Comparison of ENCODE assay signal across 12 cellular contexts in the genomic region with DNA sequence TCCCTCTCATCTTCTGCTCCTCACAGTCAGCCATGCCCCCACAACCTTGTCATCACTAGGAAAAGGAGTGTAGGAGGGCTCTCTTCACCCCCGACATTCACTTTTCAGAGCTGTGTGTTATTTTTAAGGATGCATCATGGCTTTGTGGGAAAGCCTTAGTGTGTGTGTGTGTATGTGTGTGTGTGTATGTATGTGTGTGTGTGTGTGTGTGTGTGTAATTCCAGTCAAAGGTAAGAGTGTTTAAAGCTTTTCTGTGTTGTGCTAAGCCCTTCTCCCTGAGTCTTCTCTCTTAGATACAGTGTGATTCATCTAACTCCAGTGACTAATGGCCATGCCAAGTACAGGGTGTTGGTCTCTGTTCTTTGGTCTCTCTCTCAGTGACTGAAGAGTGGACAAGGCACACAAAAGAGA.
A peak's percentile ranks its signal among the peaks of the same experiment; 100 is the strongest.
DNase-seq lines count a peak whose midpoint lies in the region; ATAC-seq and TF ChIP-seq lines count a peak whose summit lies in the region.
"Had no signal": no experiment of that assay in that cellular context is flagged by ENCODE, and none has a peak within 500 bp of the region (broad histone marks: within the 10 kb centered on the region; RNA-seq: fewer than 3 reads in every experiment).

No MANE protein-coding gene starts in this region.

- H3K9me3 Mint-ChIP-seq in activated CD8-positive, alpha-beta T cell treated with anti-CD3 and anti-CD28 coated beads for 36 hours: no peaks in the 10 kb centered on the region
- no peaks in the 10 kb centered on the region for H3K9me3 Mint-ChIP-seq in activated CD8-positive, alpha-beta T cell treated with anti-CD3 and anti-CD28 coated beads, Interleukin-2, amount 10 ng/mL, durations not matched to agents 7 days and 5 days (ENCODE audit: insufficient read depth)
- no peaks in the 10 kb centered on the region for H3K9me3 Mint-ChIP-seq in stimulated activated effector memory CD8-positive, alpha-beta T cell treated with anti-CD3 and anti-CD28 coated beads, Interleukin-12 subunit alpha, Interleukin-12 subunit beta, amount 100 ng/mL, for 72 hours
- no peaks in the 10 kb centered on the region for H3K9me3 Mint-ChIP-seq in immature natural killer cell

- POLR2A ChIA-PET in activated CD8-positive, alpha-beta T cell treated with anti-CD3 and anti-CD28 coated beads for 36 hours (lab: Charles Lee): interaction anchor here (0.8 kb wide), 1 partner anchor 12 kb away, joined by 3 read pairs; no protein-coding TSS in a partner anchor
- POLR2A ChIA-PET in activated CD8-positive, alpha-beta T cell treated with anti-CD3 and anti-CD28 coated beads, Interleukin-2, amount 10 ng/mL, durations not matched to agents 7 days and 5 days (lab: Charles Lee): interaction anchor here (0.9 kb wide), 1 partner anchor 71 kb away, joined by 4 read pairs; no protein-coding TSS in a partner anchor

- TF ChIP-seq CTCF in activated CD8-positive, alpha-beta T cell treated with anti-CD3 and anti-CD28 coated beads for 36 hours (IDR thresholded peaks at IDR 0.05): no peak

- H3K27ac Mint-ChIP-seq in activated CD8-positive, alpha-beta T cell treated with anti-CD3 and anti-CD28 coated beads for 36 hours: no peak overlapping the region
- H3K27ac Mint-ChIP-seq in activated CD8-positive, alpha-beta T cell treated with anti-CD3 and anti-CD28 coated beads, Interleukin-2, amount 10 ng/mL, durations not matched to agents 7 days and 5 days: no peak overlapping the region
- no peak overlapping the region for H3K27ac Mint-ChIP-seq in stimulated activated effector memory CD8-positive, alpha-beta T cell treated with anti-CD3 and anti-CD28 coated beads, Interleukin-12 subunit alpha, Interleukin-12 subunit beta, amount 100 ng/mL, for 72 hours
- H3K27ac Mint-ChIP-seq in immature natural killer cell: peak overlapping the region in 1 of 6 donors; percentile 32

- H3K36me3 Mint-ChIP-seq in activated CD8-positive, alpha-beta T cell treated with anti-CD3 and anti-CD28 coated beads for 36 hours (ENCODE audit: low read depth): no peaks in the 10 kb centered on the region
- no peaks in the 10 kb centered on the region for H3K36me3 Mint-ChIP-seq in activated CD8-positive, alpha-beta T cell treated with anti-CD3 and anti-CD28 coated beads, Interleukin-2, amount 10 ng/mL, durations not matched to agents 7 days and 5 days (ENCODE audit: low read depth)
- no peaks in the 10 kb centered on the region for H3K36me3 Mint-ChIP-seq in stimulated activated effector memory CD8-positive, alpha-beta T cell treated with anti-CD3 and anti-CD28 coated beads, Interleukin-12 subunit alpha, Interleukin-12 subunit beta, amount 100 ng/mL, for 72 hours
- no peaks in the 10 kb centered on the region for H3K36me3 Mint-ChIP-seq in immature natural killer cell

- no peaks in the 10 kb centered on the region for H3K4me1 Mint-ChIP-seq in activated CD8-positive, alpha-beta T cell treated with anti-CD3 and anti-CD28 coated beads for 36 hours (ENCODE audit: low read depth)
- H3K4me1 Mint-ChIP-seq in activated CD8-positive, alpha-beta T cell treated with anti-CD3 and anti-CD28 coated beads, Interleukin-2, amount 10 ng/mL, durations not matched to agents 7 days and 5 days (ENCODE audit: low read depth): no peaks in the 10 kb centered on the region
- H3K4me1 Mint-ChIP-seq in stimulated activated effector memory CD8-positive, alpha-beta T cell treated with anti-CD3 and anti-CD28 coated beads, Interleukin-12 subunit alpha, Interleukin-12 subunit beta, amount 100 ng/mL, for 72 hours: no peaks in the 10 kb centered on the region
- H3K4me1 Mint-ChIP-seq in immature natural killer cell: no peaks in the 10 kb centered on the region

- intact Hi-C loops in activated CD8-positive, alpha-beta T cell treated with anti-CD3 and anti-CD28 coated beads for 36 hours (cut with micrococcal nuclease): no loop called here

- peak; percentile 24 for ATAC-seq in activated CD8-positive, alpha-beta T cell treated with anti-CD3 and anti-CD28 coated beads for 36 hours
- no peak for ATAC-seq in activated CD8-positive, alpha-beta T cell treated with anti-CD3 and anti-CD28 coated beads, Interleukin-2, amount 10 ng/mL, durations not matched to agents 7 days and 5 days
- peak; percentile 82 for ATAC-seq in stimulated activated effector memory CD8-positive, alpha-beta T cell treated with anti-CD3 and anti-CD28 coated beads, Interleukin-12 subunit alpha, Interleukin-12 subunit beta, amount 100 ng/mL, for 72 hours

- no peaks in the 10 kb centered on the region for H3K27me3 Mint-ChIP-seq in activated CD8-positive, alpha-beta T cell treated with anti-CD3 and anti-CD28 coated beads for 36 hours
- H3K27me3 Mint-ChIP-seq in activated CD8-positive, alpha-beta T cell treated with anti-CD3 and anti-CD28 coated beads, Interleukin-2, amount 10 ng/mL, durations not matched to agents 7 days and 5 days (ENCODE audit: low read depth): no peaks in the 10 kb centered on the region
- peaks cover 0 to 3% (median 3%) of the 10 kb centered on the region in 3 donors for H3K27me3 Mint-ChIP-seq in immature natural killer cell (ENCODE audit: low read depth in 3 of 3)

- no peak overlapping the region for H3K4me3 Mint-ChIP-seq in activated CD8-positive, alpha-beta T cell treated with anti-CD3 and anti-CD28 coated beads for 36 hours
- no peak overlapping the region for H3K4me3 Mint-ChIP-seq in activated CD8-positive, alpha-beta T cell treated with anti-CD3 and anti-CD28 coated beads, Interleukin-2, amount 10 ng/mL, durations not matched to agents 7 days and 5 days
- H3K4me3 Mint-ChIP-seq in stimulated activated effector memory CD8-positive, alpha-beta T cell treated with anti-CD3 and anti-CD28 coated beads, Interleukin-12 subunit alpha, Interleukin-12 subunit beta, amount 100 ng/mL, for 72 hours: no peak overlapping the region
- no peak overlapping the region for H3K4me3 Mint-ChIP-seq in immature natural killer cell

- CTCF ChIA-PET in activated CD8-positive, alpha-beta T cell treated with anti-CD3 and anti-CD28 coated beads for 36 hours (lab: Charles Lee): no interaction called here
- CTCF ChIA-PET in activated CD8-positive, alpha-beta T cell treated with anti-CD3 and anti-CD28 coated beads, Interleukin-2, amount 10 ng/mL, durations not matched to agents 7 days and 5 days (lab: Charles Lee): no interaction called here

- no peak for DNase-seq in activated CD8-positive, alpha-beta T cell treated with anti-CD3 and anti-CD28 coated beads for 36 hours
- DNase-seq in activated CD8-positive, alpha-beta T cell treated with anti-CD3 and anti-CD28 coated beads, Interleukin-2, amount 10 ng/mL, durations not matched to agents 7 days and 5 days: no peak
- peak; percentile 75 for DNase-seq in amniotic epithelial cell (ENCODE audit: low read depth)
- peak; percentile 43 for DNase-seq in foreskin melanocyte
- no peak for DNase-seq in stimulated activated effector memory CD8-positive, alpha-beta T cell treated with anti-CD3 and anti-CD28 coated beads, Interleukin-12 subunit alpha, Interleukin-12 subunit beta, amount 100 ng/mL, for 72 hours (ENCODE audit: low spot score in 2 of 2)
- DNase-seq in immature natural killer cell: no peak
- DNase-seq in DMS 273 (lab: John Stamatoyannopoulos, UW; ENCODE audit: unreplicated experiment): no peak
- DNase-seq in COR-L47 (lab: John Stamatoyannopoulos, UW): no peak
- DNase-seq: activated CD4-positive, CD25-positive, alpha-beta regulatory T cell; activated naive CD4-positive, alpha-beta T cell treated with Interleukin-2 at 50 U/mL for 16 hours; NCI-H345; Right ventricle myocardium superior had no signal

Comparison
In these comparisons a context has a peak if more than half of its experiments do, and no peak if none do; other contexts are left out.
1. DNase-seq: peak in amniotic epithelial cell (single experiment) and foreskin melanocyte (single experiment); none in activated CD8-positive, alpha-beta T cell treated with anti-CD3 and anti-CD28 coated beads for 36 hours (single experiment), activated CD8-positive, alpha-beta T cell treated with anti-CD3 and anti-CD28 coated beads, Interleukin-2, amount 10 ng/mL, durations not matched to agents 7 days and 5 days (single experiment), stimulated activated effector memory CD8-positive, alpha-beta T cell treated with anti-CD3 and anti-CD28 coated beads, Interleukin-12 subunit alpha, Interleukin-12 subunit beta, amount 100 ng/mL, for 72 hours (0 of 2), immature natural killer cell (0 of 3), DMS 273 (single experiment) and COR-L47 (single experiment).